ENCODE assay signal across 8 cellular contexts in the genomic region with DNA sequence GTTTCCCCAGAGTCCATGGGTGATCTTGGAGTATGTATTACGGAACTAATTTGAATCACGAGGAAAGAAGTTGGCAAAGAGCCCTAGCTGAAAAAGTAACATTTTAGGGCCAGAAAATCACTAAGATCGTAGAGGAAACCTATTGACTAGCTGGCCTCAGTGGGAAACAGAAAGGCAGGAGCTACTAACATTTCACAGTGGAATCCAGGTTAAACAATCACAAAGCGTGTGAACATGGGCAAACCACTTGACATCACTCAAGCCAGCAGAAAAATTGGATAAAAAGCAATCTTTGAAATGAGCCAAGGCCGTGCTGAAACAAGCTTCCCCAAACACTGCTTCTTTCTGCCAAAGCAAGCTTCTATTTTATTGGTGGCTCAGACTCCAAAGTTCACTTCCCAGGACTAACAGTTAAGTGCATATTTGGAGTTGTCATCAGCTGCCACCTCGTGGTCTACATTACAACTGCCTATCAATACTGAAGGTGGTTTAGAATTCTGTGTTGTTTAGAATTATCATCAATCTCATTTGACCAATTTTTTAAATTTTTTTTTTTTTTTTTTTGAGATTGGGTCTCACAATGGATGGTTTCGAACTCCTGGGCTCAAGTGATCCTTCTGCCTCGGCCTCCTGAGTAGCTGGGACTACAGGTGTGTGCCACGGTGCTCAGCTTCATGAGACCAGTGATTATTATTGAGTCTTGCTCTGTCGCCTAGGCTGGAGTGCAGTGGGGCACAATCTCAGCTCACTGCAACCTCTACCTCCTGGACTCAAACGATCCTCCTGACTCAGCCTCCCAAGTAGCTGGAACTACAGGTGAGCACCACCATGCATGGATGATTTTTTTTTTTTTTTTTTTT. TPM values are rescaled to one million over a fixed set of nuclear protein-coding genes. Genes with fewer than 3 reads are reported as not detected.
DNase-seq lines count a peak whose midpoint lies in the region; ATAC-seq, FAIRE-seq and TF ChIP-seq lines count a peak whose summit lies in the region.

No MANE protein-coding gene starts in this region.

- H2AFZ ChIP-seq in astrocyte (ENCODE audit: low read depth, low read length), result no peak overlapping the region

- peaks cover 52% of the 10 kb centered on the region for H4K20me1 ChIP-seq in astrocyte (ENCODE audit: insufficient read depth, low read length)

- H3K4me3 ChIP-seq in HL-60 (replicated peaks; ENCODE audit: insufficient read depth, low read length) (no peak overlapping the region), astrocyte (ENCODE audit: insufficient read depth, low read depth, low read length) (no peak overlapping the region), left ventricle myocardium inferior (no peak overlapping the region), rectal smooth muscle tissue (ENCODE audit: low read length) (no peak overlapping the region)

- H3K27ac ChIP-seq in HL-60 (replicated peaks) (no peak overlapping the region), astrocyte (ENCODE audit: low read depth, low read length) (no peak overlapping the region), left ventricle myocardium inferior (replicated peaks) (peak overlapping the region; percentile 62), rectal smooth muscle tissue (ENCODE audit: low read depth, low read length) (peak overlapping the region; percentile 35)

- H3K36me3 Mint-ChIP-seq in astrocyte (ENCODE audit: low read depth, unreplicated experiment), result peaks cover 22% of the 10 kb centered on the region

- peaks cover 2% of the 10 kb centered on the region for H3K9me3 Mint-ChIP-seq in astrocyte (ENCODE audit: unreplicated experiment)

- no peak for FAIRE-seq in astrocyte (lab: Jason Lieb, UNC)

- no peak overlapping the region for H3K4me3 Mint-ChIP-seq in astrocyte (ENCODE audit: unreplicated experiment)

- DNase-seq in COLO668 (lab: John Stamatoyannopoulos, UW; ENCODE audit: unreplicated experiment) (peak; percentile 18), HL-60 (ENCODE audit: low read depth in 1 of 2, low spot score in 1 of 2) (peak in 1 of 2 experiments; percentile 80), RKO (ENCODE audit: low spot score) (peak; percentile 89), astrocyte (ENCODE audit: low read depth) (peak; percentile 62), left ventricle myocardium inferior (no peak)

- H3K9ac ChIP-seq in astrocyte (ENCODE audit: low read length), result no peak overlapping the region
- H3K9ac ChIP-seq in rectal smooth muscle tissue (ENCODE audit: low read length), result no peak overlapping the region

- ATAC-seq in HG02571 (IDR thresholded peaks at IDR 0.05; ENCODE audit: unreplicated experiment) (no peak), HG03378 (IDR thresholded peaks at IDR 0.05; ENCODE audit: unreplicated experiment) (no peak)

- H3K27me3 ChIP-seq in HL-60 (ENCODE audit: insufficient read depth, poor library complexity, severe bottlenecking) (no peaks in the 10 kb centered on the region), astrocyte (ENCODE audit: insufficient read depth, low read length) (no peaks in the 10 kb centered on the region), left ventricle myocardium inferior (ENCODE audit: low read depth) (no peaks in the 10 kb centered on the region), rectal smooth muscle tissue (ENCODE audit: control insufficient read depth, insufficient read depth, low read length) (no peaks in the 10 kb centered on the region)

- TF ChIP-seq CTCF in HL-60 (IDR thresholded peaks at IDR 0.05; ENCODE audit: insufficient read depth, low read length) (peak; percentile 49), astrocyte (IDR thresholded peaks at IDR 0.05; ENCODE audit: insufficient read depth, low read depth, low read length) (peak; percentile 52), left ventricle myocardium inferior (IDR thresholded peaks at IDR 0.05; ENCODE audit: borderline replicate concordance) (peak; percentile 86)

- peaks cover 10% of the 10 kb centered on the region for H3K79me2 ChIP-seq in astrocyte (ENCODE audit: insufficient read depth, low read length)

- peaks cover 5% of the 10 kb centered on the region for H3K4me1 Mint-ChIP-seq in astrocyte (ENCODE audit: low read depth, unreplicated experiment)

- H3K27me3 Mint-ChIP-seq in astrocyte (ENCODE audit: low read depth, unreplicated experiment), result no peaks in the 10 kb centered on the region

- H3K9me3 ChIP-seq in astrocyte (ENCODE audit: insufficient read depth, low read depth, low read length) (no peaks in the 10 kb centered on the region), left ventricle myocardium inferior (replicated peaks) (no peaks in the 10 kb centered on the region)

- no peak overlapping the region for H3K4me2 ChIP-seq in astrocyte (ENCODE audit: low read length)

- H3K36me3 ChIP-seq in astrocyte (ENCODE audit: insufficient read depth, low read length) (peaks cover 36% of the 10 kb centered on the region), left ventricle myocardium inferior (peaks cover 43% of the 10 kb centered on the region), rectal smooth muscle tissue (ENCODE audit: control insufficient read depth, insufficient read depth, low read length) (peaks cover 24% of the 10 kb centered on the region)

- no peak overlapping the region for H3K27ac Mint-ChIP-seq in astrocyte (ENCODE audit: unreplicated experiment)

- intact Hi-C loops in left ventricle myocardium inferior (cut with micrococcal nuclease), result loop anchor here (5.0 to 10.0 kb wide), 2 partner anchors 163 to 220 kb away; no protein-coding TSS in a partner anchor

- no peaks in the 10 kb centered on the region for H3K4me1 ChIP-seq in astrocyte (ENCODE audit: insufficient read depth, low read length)
- peaks cover 8% of the 10 kb centered on the region for H3K4me1 ChIP-seq in left ventricle myocardium inferior
- peaks cover 5% of the 10 kb centered on the region for H3K4me1 ChIP-seq in rectal smooth muscle tissue (ENCODE audit: control insufficient read depth, insufficient read depth, low read length)

RNA-seq across cellular contexts. Expression of a gene that starts 10.6 kb away (rescaled TPM):
- 1,221 and 1,326 TPM in 2 replicates for total RNA-seq in astrocyte
- total RNA-seq in left ventricle myocardium inferior, result 678 TPM

RNA-seq across cellular contexts. Expression of a gene that starts 22.8 kb away (rescaled TPM):
- total RNA-seq in astrocyte, result 16.3 and 16.7 TPM in 2 replicates
- 50.1 TPM for total RNA-seq in left ventricle myocardium inferior

RNA-seq across cellular contexts. Expression of a gene that starts 50.6 kb away (rescaled TPM):
- total RNA-seq in astrocyte, result 0.32 and 0.46 TPM in 2 replicates
- total RNA-seq in left ventricle myocardium inferior, result 15.2 TPM

Comparison
In these comparisons a context has a peak if more than half of its experiments do, and no peak if none do; other contexts are left out.
1. H3K27ac ChIP-seq: peak in left ventricle myocardium inferior (single experiment) and rectal smooth muscle tissue (single experiment); none in HL-60 (single experiment) and astrocyte (single experiment).
2. RNA of a gene that starts 50.6 kb away (total RNA-seq): 15.2 TPM in left ventricle myocardium inferior (single experiment); 0.32 to 0.46 TPM in astrocyte; every median in the first group is over 10 times any median in the second.
3. Peak in every context shown above with its lines, with median percentiles within 50 percentile points of each other: CTCF ChIP-seq.